ENCODE assay signal across 1 cellular context in genomic region chr1:76330993-76331603, GRCh38.
TF ChIP-seq lines count a peak whose summit lies in the region.

No MANE protein-coding gene starts in this region.

TF ChIP-seq in HCT116, 20 proteins besides CTCF, POLR2A, EP300 and RAD21 (continued from another document):
- TF ChIP-seq REST (IDR thresholded peaks at IDR 0.05; ENCODE audit: low read depth) = no peak
- TF ChIP-seq CBX3 (IDR thresholded peaks at IDR 0.05; ENCODE audit: low read depth) = 0 out of 2 replicates have a peak, but pooled peaks have one; percentile 65
- TF ChIP-seq YY1 (IDR thresholded peaks at IDR 0.05; ENCODE audit: extremely low read depth, insufficient replicate concordance, low read depth, low read length) = no peak
- 0 out of 2 replicates have a peak, but pooled peaks have one; percentile 14 for TF ChIP-seq CEBPB (IDR thresholded peaks at IDR 0.05; ENCODE audit: low read depth)
- TF ChIP-seq MAX (IDR thresholded peaks at IDR 0.05) = no peak
TF ChIP-seq in HCT116: peak in this region for 3.
